In the genomic region with DNA sequence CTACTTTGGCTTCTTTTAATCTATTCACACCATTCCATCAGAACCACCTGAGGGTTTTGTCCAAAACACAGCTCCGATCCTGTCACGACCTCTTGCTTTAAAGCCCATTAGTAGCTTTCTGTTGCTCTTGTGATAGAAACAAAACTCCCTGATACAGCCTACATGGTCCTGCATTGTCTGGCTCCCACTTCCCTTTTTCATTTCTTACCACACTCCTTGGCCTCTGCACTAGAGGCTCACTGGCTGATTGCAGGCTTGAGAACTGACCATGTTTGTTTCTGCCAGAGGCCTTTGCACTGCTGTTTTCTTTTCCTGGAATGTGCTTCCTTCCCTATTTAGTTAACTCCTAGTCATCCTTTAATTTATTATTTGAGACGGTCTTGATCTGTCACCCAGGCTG, we compare ENCODE assay signal across 11 cellular contexts. TPM values are rescaled to one million over a fixed set of nuclear protein-coding genes. Genes with fewer than 3 reads are reported as not detected.
A peak's percentile ranks its signal among the peaks of the same experiment; 100 is the strongest.
DNase-seq lines count a peak whose midpoint lies in the region; ATAC-seq and TF ChIP-seq lines count a peak whose summit lies in the region.
"Had no signal": no experiment of that assay in that cellular context is flagged by ENCODE, and none has a peak within 500 bp of the region (broad histone marks: within the 10 kb centered on the region; RNA-seq: fewer than 3 reads in every experiment).

No MANE protein-coding gene starts in this region.

- H3K27ac Mint-ChIP-seq in activated CD8-positive, alpha-beta T cell treated with anti-CD3 and anti-CD28 coated beads for 36 hours = no peak overlapping the region

- intact Hi-C loops in activated CD8-positive, alpha-beta T cell treated with anti-CD3 and anti-CD28 coated beads for 36 hours (cut with micrococcal nuclease) = no loop called here

- H3K27me3 Mint-ChIP-seq in activated CD8-positive, alpha-beta T cell treated with anti-CD3 and anti-CD28 coated beads for 36 hours = no peaks in the 10 kb centered on the region

- H3K4me1 ChIP-seq in lung (ENCODE audit: control insufficient read depth in 2 of 2, insufficient read depth in 2 of 2, low read length in 2 of 2) = peaks cover 1 to 5% of the 10 kb centered on the region in 2 donors
- H3K4me1 ChIP-seq: prostate gland had no signal

- H3K4me3 ChIP-seq in HL-60 (replicated peaks; ENCODE audit: insufficient read depth, low read length) = no peak overlapping the region
- no peak overlapping the region for H3K4me3 ChIP-seq in lung
- H3K4me3 ChIP-seq: heart right ventricle, prostate gland had no signal

- 46 to 54% methylated on average over 3 of the region's 3 CpGs for WGBS in lung, 2 donors

- ATAC-seq in GM18517 (IDR thresholded peaks at IDR 0.05; ENCODE audit: unreplicated experiment) (peak; percentile 59), GM21576 (IDR thresholded peaks at IDR 0.05; ENCODE audit: unreplicated experiment) (peak; percentile 81), lung (ENCODE audit: insufficient read depth, low FRiP score) (peak; percentile 58)
- no peak for ATAC-seq in activated CD8-positive, alpha-beta T cell treated with anti-CD3 and anti-CD28 coated beads for 36 hours

- POLR2A ChIA-PET in activated CD8-positive, alpha-beta T cell treated with anti-CD3 and anti-CD28 coated beads for 36 hours (lab: Charles Lee) = interaction anchor here (1.6 kb wide), 1 partner anchor 35 kb away, joined by 4 read pairs; the partner anchor contains the start of gene ZNF821

- TF ChIP-seq CTCF in HL-60 (IDR thresholded peaks at IDR 0.05; ENCODE audit: insufficient read depth, low read length) = no peak
- TF ChIP-seq CTCF in lung (IDR thresholded peaks at IDR 0.05; ENCODE audit: control extremely low read depth, extremely low read depth) = no peak
- TF ChIP-seq CTCF in activated CD8-positive, alpha-beta T cell treated with anti-CD3 and anti-CD28 coated beads for 36 hours (IDR thresholded peaks at IDR 0.05) = no peak

- H3K27ac ChIP-seq in HL-60 (replicated peaks) = no peak overlapping the region
- no peak overlapping the region for H3K27ac ChIP-seq in lung (ENCODE audit: low read depth in 1 of 2, low read length in 1 of 2)
- H3K27ac ChIP-seq: brain microvascular endothelial cell, prostate gland had no signal

- H3K27me3 ChIP-seq in HL-60 (ENCODE audit: insufficient read depth, poor library complexity, severe bottlenecking) (no peaks in the 10 kb centered on the region), lung (ENCODE audit: control insufficient read depth, insufficient read depth) (no peaks in the 10 kb centered on the region)
- H3K27me3 ChIP-seq: brain microvascular endothelial cell, heart right ventricle had no signal

- H3K9me3 ChIP-seq in lung (ENCODE audit: control insufficient read depth in 2 of 2, insufficient read depth in 1 of 2, low read length in 1 of 2) = no peaks in the 10 kb centered on the region
- H3K9me3 ChIP-seq: prostate gland had no signal

- peaks cover 27% of the 10 kb centered on the region for H3K4me1 Mint-ChIP-seq in activated CD8-positive, alpha-beta T cell treated with anti-CD3 and anti-CD28 coated beads for 36 hours (ENCODE audit: low read depth)

- peaks cover 35 to 45% of the 10 kb centered on the region in 2 donors for H3K36me3 ChIP-seq in lung (ENCODE audit: control insufficient read depth in 2 of 2, insufficient read depth in 2 of 2, low read length in 2 of 2)

- peaks cover 73% of the 10 kb centered on the region for H3K36me3 Mint-ChIP-seq in activated CD8-positive, alpha-beta T cell treated with anti-CD3 and anti-CD28 coated beads for 36 hours (ENCODE audit: low read depth)

- no peaks in the 10 kb centered on the region for H3K9me3 Mint-ChIP-seq in activated CD8-positive, alpha-beta T cell treated with anti-CD3 and anti-CD28 coated beads for 36 hours

- DNase-seq in HL-60 (ENCODE audit: low read depth in 1 of 2, low spot score in 1 of 2) (peak; percentile 42 to 78), lung (ENCODE audit: low spot score) (no peak), epidermal melanocyte (ENCODE audit: insufficient read length, low spot score) (no peak), NCI-H146 (lab: John Stamatoyannopoulos, UW) (no peak)
- no peak for DNase-seq in effector CD4-positive, alpha-beta T cell
- no peak for DNase-seq in activated CD8-positive, alpha-beta T cell treated with anti-CD3 and anti-CD28 coated beads for 36 hours
- DNase-seq: brain microvascular endothelial cell, heart right ventricle had no signal

- CTCF ChIA-PET in activated CD8-positive, alpha-beta T cell treated with anti-CD3 and anti-CD28 coated beads for 36 hours (lab: Charles Lee) = interaction anchor here (1.4 kb wide), 1 partner anchor 37 kb away, joined by 5 read pairs; no protein-coding TSS in a partner anchor

- H3K4me3 Mint-ChIP-seq in activated CD8-positive, alpha-beta T cell treated with anti-CD3 and anti-CD28 coated beads for 36 hours = no peak overlapping the region

RNA-seq across cellular contexts. Expression of gene IST1, which starts 23.7 kb away (rescaled TPM):
- total RNA-seq in lung = 100 to 1,000 TPM; 150 to 236 TPM
- polyA plus RNA-seq in lung = 100 to 1,000 TPM in 1 of 2 donors, 10 to 100 TPM in 1; 77.4 to 143 TPM
- total RNA-seq in activated CD8-positive, alpha-beta T cell treated with anti-CD3 and anti-CD28 coated beads for 36 hours = 100 to 1,000 TPM; 157 to 175 TPM

RNA-seq across cellular contexts. Expression of gene ZNF821, which starts 35.1 kb away (rescaled TPM):
- total RNA-seq in lung = 1 to 10 TPM; 9.4 to 9.8 TPM
- 1 to 10 TPM; 3.7 to 4.0 TPM for polyA plus RNA-seq in lung
- total RNA-seq in activated CD8-positive, alpha-beta T cell treated with anti-CD3 and anti-CD28 coated beads for 36 hours = 1 to 10 TPM; 5.6 to 6.2 TPM

Comparison
In these comparisons a context has a peak if more than half of its experiments do, and no peak if none do; other contexts are left out.
1. DNase-seq: peak in HL-60 (2 of 2); none in lung (single experiment), epidermal melanocyte (single experiment), effector CD4-positive, alpha-beta T cell (single experiment), NCI-H146 (single experiment) and activated CD8-positive, alpha-beta T cell treated with anti-CD3 and anti-CD28 coated beads for 36 hours (single experiment).